ENCODE assay signal across 20 cellular contexts in the genomic region with DNA sequence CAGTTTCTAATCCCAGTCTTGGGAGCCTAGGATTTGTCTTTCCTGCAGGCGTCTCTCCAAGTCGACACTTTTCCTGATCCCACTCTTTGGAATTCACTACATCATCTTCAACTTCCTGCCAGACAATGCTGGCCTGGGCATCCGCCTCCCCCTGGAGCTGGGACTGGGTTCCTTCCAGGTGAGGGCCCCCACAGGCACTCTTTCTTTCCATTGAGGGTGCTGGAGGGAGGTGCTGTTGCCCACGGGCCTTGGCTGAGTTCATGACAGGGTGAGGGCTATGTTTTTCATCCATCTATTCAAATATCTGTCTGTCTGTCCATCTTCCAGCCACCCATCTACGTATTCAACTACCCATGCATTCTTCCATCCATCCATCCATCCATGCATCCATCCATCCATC. TPM values are rescaled to one million over a fixed set of nuclear protein-coding genes. Genes with fewer than 3 reads are reported as not detected.
DNase-seq lines count a peak whose midpoint lies in the region; ATAC-seq and TF ChIP-seq lines count a peak whose summit lies in the region.
"Had no signal": no experiment of that assay in that cellular context is flagged by ENCODE, and none has a peak within 500 bp of the region (broad histone marks: within the 10 kb centered on the region; RNA-seq: fewer than 3 reads in every experiment).

No MANE protein-coding gene starts in this region.

- H2AFZ ChIP-seq in SK-N-SH (ENCODE audit: low read depth) = no peak overlapping the region
- H2AFZ ChIP-seq: GM23248 had no signal

- H3K9me3 ChIP-seq in SK-N-SH = no peaks in the 10 kb centered on the region
- H3K9me3 ChIP-seq in stomach = no peaks in the 10 kb centered on the region
- H3K9me3 ChIP-seq: A549, Caco-2 had no signal

- H3K9ac ChIP-seq in SK-N-SH = no peak overlapping the region
- H3K9ac ChIP-seq: GM23248 had no signal

- H3K4me2 ChIP-seq in SK-N-SH = no peak overlapping the region
- H3K4me2 ChIP-seq: A549 had no signal

- DNase-seq in SK-N-SH = peak; percentile 15
- peak; percentile 61 for DNase-seq in cardiac septum (ENCODE audit: low spot score)
- DNase-seq in left ventricle myocardium superior = no peak
- peak; percentile 19 for DNase-seq in stomach
- no peak for DNase-seq in T-helper 9 cell
- no peak for DNase-seq in amniotic stem cell (lab: John Stamatoyannopoulos, UW)
- DNase-seq: AML-193; CD4-positive, alpha-beta T cell; GM23248; HCEC 1CT; HFFc6 had no signal

- TF ChIP-seq POLR2A in stomach (IDR thresholded peaks at IDR 0.05) = no peak

- CTCF ChIA-PET in SK-N-SH (lab: Yijun Ruan, JAX) = interaction anchor here (1.1 to 31.8 kb wide), 8 partner anchors 10 to 236 kb away, joined by 3 to 1191 read pairs (median 17); no protein-coding TSS in a partner anchor

- TF ChIP-seq RAD21 in SK-N-SH (IDR thresholded peaks at IDR 0.05; ENCODE audit: low read length) = no peak

- no peaks in the 10 kb centered on the region for H3K9me2 ChIP-seq in SK-N-SH

- peaks cover 0 to 9% of the 10 kb centered on the region in 2 experiments; a peak in 1 of 4 replicates for H3K4me1 ChIP-seq in SK-N-SH (ENCODE audit: control insufficient read depth in 1 of 2, insufficient read depth in 2 of 2, low read depth in 1 of 2, low read length in 1 of 2)
- H3K4me1 ChIP-seq in stomach = peaks cover 0 to 9% (median 3%) of the 10 kb centered on the region in 4 donors
- H3K4me1 ChIP-seq: Caco-2 had no signal

- no peaks in the 10 kb centered on the region for H3K79me2 ChIP-seq in SK-N-SH (ENCODE audit: insufficient read depth)

- POLR2A ChIA-PET in SK-N-SH (lab: Yijun Ruan, JAX) = no interaction called here

- TF ChIP-seq CTCF in SK-N-SH (IDR thresholded peaks at IDR 0.05) (no peak), stomach (IDR thresholded peaks at IDR 0.05) (no peak)

- no peaks in the 10 kb centered on the region for H4K20me1 ChIP-seq in SK-N-SH (ENCODE audit: insufficient read depth)

- no peaks in the 10 kb centered on the region for H3F3A ChIP-seq in SK-N-SH (replicated peaks; ENCODE audit: insufficient read depth)

- H3K36me3 ChIP-seq in SK-N-SH (replicated peaks in 1 of 2; ENCODE audit: control insufficient read depth in 1 of 2, insufficient read depth in 2 of 2, low read length in 1 of 2) (no peaks in the 10 kb centered on the region), stomach (no peaks in the 10 kb centered on the region)

- intact Hi-C loops in cardiac septum (cut with DNase I) (loop anchor here (5.0 kb wide), 2 partner anchors 39 to 234 kb away; no protein-coding TSS in a partner anchor), left ventricle myocardium superior (cut with micrococcal nuclease) (loop anchor here (5.0 kb wide), 1 partner anchor 179 kb away; no protein-coding TSS in a partner anchor), stomach (cut with DNase I; ENCODE audit: low total_unique reads) (loop anchor here (5.0 kb wide), 1 partner anchor 174 kb away; no protein-coding TSS in a partner anchor)

- ATAC-seq in SK-N-SH treated with all-trans-retinoic acid at 6 μM for 48 hours = no peak
- ATAC-seq in left ventricle myocardium superior = no peak
- ATAC-seq: A549 had no signal

- no peak for TF ChIP-seq EP300 in SK-N-SH (IDR thresholded peaks at IDR 0.05; ENCODE audit: borderline replicate concordance in 1 of 2, low read depth in 1 of 2, low read length in 1 of 2)
- no peak for TF ChIP-seq EP300 in stomach (IDR thresholded peaks at IDR 0.05)

- H3K27ac ChIP-seq in SK-N-SH (ENCODE audit: low read depth in 2 of 2, low read length in 1 of 2) (no peak overlapping the region), stomach (no peak overlapping the region)
- H3K27ac ChIP-seq: 22Rv1, A549, C4-2B, GM23248, HL-60 had no signal

- H3K27me3 ChIP-seq in SK-N-SH (ENCODE audit: insufficient read depth) (peaks cover 34% of the 10 kb centered on the region; the same call in 1 of the 2 replicates), stomach (peaks cover 0 to 42% (median 0%) of the 10 kb centered on the region in 3 donors)

- 62% methylated on average over 5 of the region's 5 CpGs for WGBS in SK-N-SH (ENCODE audit: low lambda C conversion rate)
- WGBS in stomach, 5 donors = 77 to 86% (median 84%) methylated on average over 5 of the region's 5 CpGs

- H3K4me3 ChIP-seq in SK-N-SH (ENCODE audit: low read depth in 2 of 2, low read length in 1 of 2) (no peak overlapping the region), stomach (no peak overlapping the region)
- H3K4me3 ChIP-seq: A549, GM23248 had no signal

TF ChIP-seq in SK-N-SH, 30 proteins besides CTCF, POLR2A, EP300 and RAD21:
- TF ChIP-seq FOSL2 (IDR thresholded peaks at IDR 0.05; ENCODE audit: borderline replicate concordance, low read depth) = no peak

TF ChIP-seq in SK-N-SH treated with all-trans-retinoic acid at 6 μM for 48 hours, 23 proteins besides CTCF, POLR2A, EP300 and RAD21 (continues in another document):
- TF ChIP-seq, protein P1, sequence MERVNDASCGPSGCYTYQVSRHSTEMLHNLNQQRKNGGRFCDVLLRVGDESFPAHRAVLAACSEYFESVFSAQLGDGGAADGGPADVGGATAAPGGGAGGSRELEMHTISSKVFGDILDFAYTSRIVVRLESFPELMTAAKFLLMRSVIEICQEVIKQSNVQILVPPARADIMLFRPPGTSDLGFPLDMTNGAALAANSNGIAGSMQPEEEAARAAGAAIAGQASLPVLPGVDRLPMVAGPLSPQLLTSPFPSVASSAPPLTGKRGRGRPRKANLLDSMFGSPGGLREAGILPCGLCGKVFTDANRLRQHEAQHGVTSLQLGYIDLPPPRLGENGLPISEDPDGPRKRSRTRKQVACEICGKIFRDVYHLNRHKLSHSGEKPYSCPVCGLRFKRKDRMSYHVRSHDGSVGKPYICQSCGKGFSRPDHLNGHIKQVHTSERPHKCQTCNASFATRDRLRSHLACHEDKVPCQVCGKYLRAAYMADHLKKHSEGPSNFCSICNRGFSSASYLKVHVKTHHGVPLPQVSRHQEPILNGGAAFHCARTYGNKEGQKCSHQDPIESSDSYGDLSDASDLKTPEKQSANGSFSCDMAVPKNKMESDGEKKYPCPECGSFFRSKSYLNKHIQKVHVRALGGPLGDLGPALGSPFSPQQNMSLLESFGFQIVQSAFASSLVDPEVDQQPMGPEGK (CRISPR knock-in tag; IDR thresholded peaks at IDR 0.05; ENCODE audit: borderline replicate concordance) = no peak
- TF ChIP-seq ESRRG (CRISPR knock-in tag; IDR thresholded peaks at IDR 0.05) = no peak
- no peak for TF ChIP-seq TOX (CRISPR knock-in tag; IDR thresholded peaks at IDR 0.05; ENCODE audit: borderline replicate concordance)
- TF ChIP-seq ZC3H10 (CRISPR knock-in tag; IDR thresholded peaks at IDR 0.05) = no peak
- no peak for TF ChIP-seq SNAI2 (CRISPR knock-in tag; IDR thresholded peaks at IDR 0.05)
- TF ChIP-seq, protein P2, sequence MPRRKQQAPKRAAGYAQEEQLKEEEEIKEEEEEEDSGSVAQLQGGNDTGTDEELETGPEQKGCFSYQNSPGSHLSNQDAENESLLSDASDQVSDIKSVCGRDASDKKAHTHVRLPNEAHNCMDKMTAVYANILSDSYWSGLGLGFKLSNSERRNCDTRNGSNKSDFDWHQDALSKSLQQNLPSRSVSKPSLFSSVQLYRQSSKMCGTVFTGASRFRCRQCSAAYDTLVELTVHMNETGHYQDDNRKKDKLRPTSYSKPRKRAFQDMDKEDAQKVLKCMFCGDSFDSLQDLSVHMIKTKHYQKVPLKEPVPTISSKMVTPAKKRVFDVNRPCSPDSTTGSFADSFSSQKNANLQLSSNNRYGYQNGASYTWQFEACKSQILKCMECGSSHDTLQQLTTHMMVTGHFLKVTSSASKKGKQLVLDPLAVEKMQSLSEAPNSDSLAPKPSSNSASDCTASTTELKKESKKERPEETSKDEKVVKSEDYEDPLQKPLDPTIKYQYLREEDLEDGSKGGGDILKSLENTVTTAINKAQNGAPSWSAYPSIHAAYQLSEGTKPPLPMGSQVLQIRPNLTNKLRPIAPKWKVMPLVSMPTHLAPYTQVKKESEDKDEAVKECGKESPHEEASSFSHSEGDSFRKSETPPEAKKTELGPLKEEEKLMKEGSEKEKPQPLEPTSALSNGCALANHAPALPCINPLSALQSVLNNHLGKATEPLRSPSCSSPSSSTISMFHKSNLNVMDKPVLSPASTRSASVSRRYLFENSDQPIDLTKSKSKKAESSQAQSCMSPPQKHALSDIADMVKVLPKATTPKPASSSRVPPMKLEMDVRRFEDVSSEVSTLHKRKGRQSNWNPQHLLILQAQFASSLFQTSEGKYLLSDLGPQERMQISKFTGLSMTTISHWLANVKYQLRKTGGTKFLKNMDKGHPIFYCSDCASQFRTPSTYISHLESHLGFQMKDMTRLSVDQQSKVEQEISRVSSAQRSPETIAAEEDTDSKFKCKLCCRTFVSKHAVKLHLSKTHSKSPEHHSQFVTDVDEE (CRISPR knock-in tag; IDR thresholded peaks at IDR 0.05) = no peak
- TF ChIP-seq ZNF565 (CRISPR knock-in tag; conservative IDR thresholded peaks at IDR 0.05; ENCODE audit: low read depth) = no peak
- TF ChIP-seq ZFP3 (CRISPR knock-in tag; IDR thresholded peaks at IDR 0.05) = no peak
- TF ChIP-seq, protein P3, sequence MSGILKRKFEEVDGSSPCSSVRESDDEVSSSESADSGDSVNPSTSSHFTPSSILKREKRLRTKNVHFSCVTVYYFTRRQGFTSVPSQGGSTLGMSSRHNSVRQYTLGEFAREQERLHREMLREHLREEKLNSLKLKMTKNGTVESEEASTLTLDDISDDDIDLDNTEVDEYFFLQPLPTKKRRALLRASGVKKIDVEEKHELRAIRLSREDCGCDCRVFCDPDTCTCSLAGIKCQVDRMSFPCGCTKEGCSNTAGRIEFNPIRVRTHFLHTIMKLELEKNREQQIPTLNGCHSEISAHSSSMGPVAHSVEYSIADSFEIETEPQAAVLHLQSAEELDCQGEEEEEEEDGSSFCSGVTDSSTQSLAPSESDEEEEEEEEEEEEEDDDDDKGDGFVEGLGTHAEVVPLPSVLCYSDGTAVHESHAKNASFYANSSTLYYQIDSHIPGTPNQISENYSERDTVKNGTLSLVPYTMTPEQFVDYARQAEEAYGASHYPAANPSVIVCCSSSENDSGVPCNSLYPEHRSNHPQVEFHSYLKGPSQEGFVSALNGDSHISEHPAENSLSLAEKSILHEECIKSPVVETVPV (CRISPR knock-in tag; IDR thresholded peaks at IDR 0.05) = no peak
- TF ChIP-seq ZFP30 (CRISPR knock-in tag; IDR thresholded peaks at IDR 0.05) = no peak
- no peak for TF ChIP-seq GLIS3 (CRISPR knock-in tag; IDR thresholded peaks at IDR 0.05)
- no peak for TF ChIP-seq TCF4 (CRISPR knock-in tag; IDR thresholded peaks at IDR 0.05; ENCODE audit: borderline replicate concordance)

RNA-seq across cellular contexts. Expression of a gene that starts 12.6 kb away (rescaled TPM):
- polyA plus RNA-seq in SK-N-SH (2012; rRNA removed) (not detected in 2 replicates), stomach (under 1 TPM in 1 of 3 donors, not detected in 2; 0.33 TPM)
- polyA plus RNA-seq in SK-N-SH (2012; cell fraction: cytosol; rRNA removed) = not detected in 2 replicates
- polyA plus RNA-seq in SK-N-SH (2012; cell fraction: nucleus; rRNA removed) = not detected in 2 replicates
- total RNA-seq in cardiac septum (not detected), left ventricle myocardium superior (not detected), stomach (not detected)
- total RNA-seq: Caco-2; CD4-positive, alpha-beta T cell; GM23248; H4; HFFc6; HT1080 had no signal
- polyA plus RNA-seq: A549, BJ, GM23248 had no signal

Comparison
In these comparisons a context has a peak if more than half of its experiments do, and no peak if none do; other contexts are left out.
1. DNase-seq: peak in SK-N-SH (single experiment), cardiac septum (single experiment) and stomach (single experiment); none in left ventricle myocardium superior (single experiment), T-helper 9 cell (single experiment) and amniotic stem cell (single experiment).